Comparison of ENCODE assay signal across 18 cellular contexts in the genomic region with DNA sequence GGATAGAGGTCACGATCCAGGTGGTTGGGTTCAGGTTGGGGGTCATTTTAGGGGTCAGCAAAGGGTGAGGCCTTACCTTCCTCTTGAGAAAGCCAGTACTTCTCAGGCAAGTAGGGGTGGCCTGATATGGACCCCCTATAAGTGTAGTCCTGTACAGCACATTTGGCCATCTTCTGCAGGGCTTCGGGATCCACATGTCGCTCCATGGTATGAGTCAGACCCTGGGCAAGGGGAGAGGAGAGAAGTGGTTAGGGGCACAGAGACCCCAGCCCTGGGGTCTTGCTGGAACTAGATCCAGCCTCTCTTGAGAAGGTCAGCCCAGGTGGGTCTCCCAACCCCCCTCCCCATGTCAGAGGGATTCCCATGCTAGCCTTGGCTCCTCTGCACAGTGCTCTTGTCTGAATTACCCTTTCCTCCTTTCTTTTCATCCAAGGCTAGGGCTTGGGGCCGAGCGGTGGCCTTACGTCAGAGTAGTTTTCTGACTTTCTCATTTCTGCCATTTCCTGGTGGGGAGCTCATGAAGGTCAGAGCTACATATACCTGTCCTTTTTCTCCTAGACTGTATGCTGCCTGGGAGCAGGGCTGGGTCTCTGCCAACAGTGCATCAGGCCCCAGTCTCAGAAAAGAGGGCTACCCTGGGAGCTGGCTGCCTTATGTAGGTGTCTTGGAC.
"Had no signal": no experiment of that assay in that cellular context is flagged by ENCODE, and none has a peak within 500 bp of the region (broad histone marks: within the 10 kb centered on the region; RNA-seq: fewer than 3 reads in every experiment).

No MANE protein-coding gene starts in this region.

- H3K4me3 Mint-ChIP-seq: activated CD4-positive, alpha-beta memory T cell treated with anti-CD3 and anti-CD28 coated beads, Interleukin-2, amount 10 ng/mL, durations not matched to agents 7 days and 5 days; activated CD4-positive, alpha-beta T cell treated with anti-CD3 and anti-CD28 coated beads for 36 hours; activated naive CD8-positive, alpha-beta T cell treated with anti-CD3 and anti-CD28 coated beads, Interleukin-2, amount 10 ng/mL, durations not matched to agents 7 days and 5 days; activated T-cell treated with anti-CD3 and anti-CD28 coated beads, Interleukin-2, amount 50 U/mL, for 4 hours; T-cell had no signal

- ATAC-seq: activated CD4-positive, alpha-beta T cell treated with anti-CD3 and anti-CD28 coated beads for 36 hours; activated T-cell treated with anti-CD3 and anti-CD28 coated beads, Interleukin-2, amount 50 U/mL, for 4 hours; T-cell had no signal

- H3K9me3 Mint-ChIP-seq: activated CD4-positive, alpha-beta memory T cell treated with anti-CD3 and anti-CD28 coated beads, Interleukin-2, amount 10 ng/mL, durations not matched to agents 7 days and 5 days; activated naive CD8-positive, alpha-beta T cell treated with anti-CD3 and anti-CD28 coated beads, Interleukin-2, amount 10 ng/mL, durations not matched to agents 7 days and 5 days; activated T-cell treated with anti-CD3 and anti-CD28 coated beads, Interleukin-2, amount 50 U/mL, for 4 hours; T-cell had no signal

- DNase-seq: activated CD4-positive, alpha-beta memory T cell treated with anti-CD3 and anti-CD28 coated beads, Interleukin-2, amount 10 ng/mL, durations not matched to agents 7 days and 5 days; activated CD4-positive, alpha-beta T cell treated with anti-CD3 and anti-CD28 coated beads for 36 hours; activated CD4-positive, alpha-beta T cell treated with anti-CD3 and anti-CD28 coated beads, Interleukin-2, amount 50 U/mL, for 1 hour; activated gamma-delta T cell; activated naive CD4-positive, alpha-beta T cell treated with anti-CD3 and anti-CD28 coated beads, Interleukin-2, amount 50 U/mL, for 16 hours; activated naive CD8-positive, alpha-beta T cell treated with anti-CD3 and anti-CD28 coated beads, Interleukin-2, amount 10 ng/mL, durations not matched to agents 7 days and 5 days; activated T-cell treated with anti-CD3 and anti-CD28 coated beads, Interleukin-2, amount 50 U/mL, for 4 hours; anterior cingulate cortex; caudate nucleus; NCI-H1092; NCI-H1417; NCI-H1930; NCI-H2171 treated with DMSO at 0.1 percent for 48 hours; NCI-H226; NCI-H526; NCI-H774; SIG-M5; T-cell had no signal

- H3K36me3 Mint-ChIP-seq: activated naive CD8-positive, alpha-beta T cell treated with anti-CD3 and anti-CD28 coated beads, Interleukin-2, amount 10 ng/mL, durations not matched to agents 7 days and 5 days; T-cell had no signal

- H3K27ac Mint-ChIP-seq: activated CD4-positive, alpha-beta memory T cell treated with anti-CD3 and anti-CD28 coated beads, Interleukin-2, amount 10 ng/mL, durations not matched to agents 7 days and 5 days; activated CD4-positive, alpha-beta T cell treated with anti-CD3 and anti-CD28 coated beads for 36 hours; activated naive CD8-positive, alpha-beta T cell treated with anti-CD3 and anti-CD28 coated beads, Interleukin-2, amount 10 ng/mL, durations not matched to agents 7 days and 5 days; T-cell had no signal

- H3K27me3 Mint-ChIP-seq: activated CD4-positive, alpha-beta T cell treated with anti-CD3 and anti-CD28 coated beads for 36 hours; T-cell had no signal
